ENCODE assay signal across 8 cellular contexts in genomic region chr3:197958848-197959247, GRCh38. TPM values are rescaled to one million over a fixed set of nuclear protein-coding genes. Genes with fewer than 3 reads are reported as not detected.
DNase-seq lines count a peak whose midpoint lies in the region; ATAC-seq, FAIRE-seq and TF ChIP-seq lines count a peak whose summit lies in the region.
"Not testable (repeated sequence)": the region's sequence is repeated elsewhere in the genome, so short reads cannot be mapped to it uniquely, and the experiment has no call there.

No MANE protein-coding gene starts in this region.

- intact Hi-C loops in CD4-positive, alpha-beta memory T cell (cut with micrococcal nuclease) = loop anchor here (10.0 kb wide), 1 partner anchor 404 kb away; the partner anchor contains the start of gene BDH1
- intact Hi-C loops in activated B cell treated with CpG ODN at 0.5 μM for 24 hours (cut with micrococcal nuclease); kidney (cut with DNase I); tibial artery (cut with DNase I; ENCODE audit: low total_unique reads): not testable (repeated sequence)

- H3K9me3 Mint-ChIP-seq in CD4-positive, alpha-beta memory T cell; activated B cell treated with CpG ODN at 0.5 μM for 24 hours; activated naive CD8-positive, alpha-beta T cell treated with anti-CD3 and anti-CD28 coated beads for 36 hours; osteocyte (ENCODE audit: unreplicated experiment): not testable (repeated sequence)

- H3K36me3 ChIP-seq in CD4-positive, alpha-beta memory T cell (ENCODE audit: insufficient read depth, low read length) = peaks cover 33% of the 10 kb centered on the region
- H3K36me3 ChIP-seq in Loucy (ENCODE audit: insufficient read depth, low read length) (peaks cover 31% of the 10 kb centered on the region; the same call in 1 of the 2 replicates), kidney (ENCODE audit: control insufficient read depth in 1 of 2, insufficient read depth in 2 of 2, low read length in 2 of 2) (peaks cover 16 to 29% of the 10 kb centered on the region in 2 donors), tibial artery (peaks cover 23 to 37% (median 28%) of the 10 kb centered on the region in 3 donors)
- peaks cover 31% of the 10 kb centered on the region for H3K36me3 ChIP-seq in effector memory CD4-positive, alpha-beta T cell (ENCODE audit: control insufficient read depth, insufficient read depth, low read length)

- not testable (repeated sequence) for H3F3A ChIP-seq in Loucy (ENCODE audit: low read depth)

- H3K36me3 Mint-ChIP-seq in CD4-positive, alpha-beta memory T cell = peaks cover 30 to 53% of the 10 kb centered on the region in 2 donors
- H3K36me3 Mint-ChIP-seq in activated B cell treated with CpG ODN at 0.5 μM for 24 hours (ENCODE audit: low read depth) (peaks cover 47% of the 10 kb centered on the region), osteocyte (ENCODE audit: unreplicated experiment) (peaks cover 26% of the 10 kb centered on the region)
- H3K36me3 Mint-ChIP-seq in activated naive CD8-positive, alpha-beta T cell treated with anti-CD3 and anti-CD28 coated beads for 36 hours = peaks cover 48% of the 10 kb centered on the region

- H3K9me2 ChIP-seq in Loucy (replicated peaks; ENCODE audit: low read depth, low read length) = not testable (repeated sequence)

- POLR2A ChIA-PET in CD4-positive, alpha-beta memory T cell (lab: Charles Lee; ENCODE audit: partially characterized antibody) = interaction anchor here (2.2 kb wide), 1 partner anchor 9 kb away, joined by 17 read pairs; the partner anchor contains the start of gene RPL35A
- POLR2A ChIA-PET in activated B cell treated with CpG ODN at 0.5 μM for 24 hours (lab: Charles Lee) = interaction anchor here (0.7 to 1.4 kb wide), 2 partner anchors 9 to 108 kb away, joined by 3 to 13 read pairs; partner anchors contain the start of gene RPL35A

- peak overlapping the region in 3 of 8 donors; percentile 30 to 36 (median 35) for H3K4me3 Mint-ChIP-seq in CD4-positive, alpha-beta memory T cell
- H3K4me3 Mint-ChIP-seq in activated B cell treated with CpG ODN at 0.5 μM for 24 hours; osteocyte (ENCODE audit: unreplicated experiment): not testable (repeated sequence)
- peak overlapping the region; percentile 94 for H3K4me3 Mint-ChIP-seq in activated naive CD8-positive, alpha-beta T cell treated with anti-CD3 and anti-CD28 coated beads for 36 hours

- H3K9me3 ChIP-seq in CD4-positive, alpha-beta memory T cell (ENCODE audit: control insufficient read depth in 1 of 2, low read length in 2 of 2); Loucy (ENCODE audit: insufficient read depth, low read depth, low read length); effector memory CD4-positive, alpha-beta T cell (ENCODE audit: control insufficient read depth, low read length); kidney (ENCODE audit: control insufficient read depth in 1 of 2, low read length in 2 of 2); tibial artery: not testable (repeated sequence)

- peaks cover 48% of the 10 kb centered on the region for H3K4me1 ChIP-seq in CD4-positive, alpha-beta memory T cell (ENCODE audit: insufficient read depth, low read length)
- H3K4me1 ChIP-seq in Loucy (ENCODE audit: insufficient read depth, low read length, poor library complexity, severe bottlenecking) = peaks cover 46% of the 10 kb centered on the region
- H3K4me1 ChIP-seq in effector memory CD4-positive, alpha-beta T cell (ENCODE audit: control insufficient read depth, insufficient read depth, low read length, poor library complexity, severe bottlenecking) = peaks cover 24% of the 10 kb centered on the region
- H3K4me1 ChIP-seq in kidney (ENCODE audit: control insufficient read depth in 1 of 2, insufficient read depth in 1 of 2, low read depth in 1 of 2, low read length in 2 of 2) = not testable (repeated sequence)
- peaks cover 0 to 24% (median 14%) of the 10 kb centered on the region in 4 donors for H3K4me1 ChIP-seq in tibial artery

- DNase-seq in CD4-positive, alpha-beta memory T cell; activated B cell treated with CpG ODN at 0.5 μM for 24 hours; activated naive CD8-positive, alpha-beta T cell treated with anti-CD3 and anti-CD28 coated beads for 36 hours; effector memory CD4-positive, alpha-beta T cell; osteocyte (ENCODE audit: extremely low spot score, unreplicated experiment); tibial artery: not testable (repeated sequence)
- peak; percentile 51 for DNase-seq in kidney

- ATAC-seq in activated B cell treated with CpG ODN at 0.5 μM for 24 hours (ENCODE audit: low read depth) = not testable (repeated sequence)

- H3K4me1 Mint-ChIP-seq in CD4-positive, alpha-beta memory T cell = peaks cover 29 to 62% (median 46%) of the 10 kb centered on the region in 4 donors
- H3K4me1 Mint-ChIP-seq in activated B cell treated with CpG ODN at 0.5 μM for 24 hours (peaks cover 36% of the 10 kb centered on the region), osteocyte (ENCODE audit: unreplicated experiment) (peaks cover 39% of the 10 kb centered on the region)
- H3K4me1 Mint-ChIP-seq in activated naive CD8-positive, alpha-beta T cell treated with anti-CD3 and anti-CD28 coated beads for 36 hours = peaks cover 73% of the 10 kb centered on the region

- FAIRE-seq in kidney (lab: Jason Lieb, UNC) = not testable (repeated sequence)

- H3K27ac ChIP-seq in CD4-positive, alpha-beta memory T cell (ENCODE audit: low read depth, low read length) = peak overlapping the region; percentile 78
- H3K27ac ChIP-seq in effector memory CD4-positive, alpha-beta T cell (ENCODE audit: insufficient read depth, low read length, poor library complexity, severe bottlenecking) = peak overlapping the region; percentile 60
- H3K27ac ChIP-seq in kidney (ENCODE audit: low read depth in 2 of 2, low read length in 2 of 2) = peak overlapping the region in 1 of 2 donors; percentile 64
- H3K27ac ChIP-seq in tibial artery = peak overlapping the region; percentile 66 to 73

- peak overlapping the region; percentile 69 for H3K9ac ChIP-seq in Loucy (ENCODE audit: low read depth, low read length, poor library complexity, severe bottlenecking)
- not testable (repeated sequence) for H3K9ac ChIP-seq in kidney (ENCODE audit: low read length in 2 of 2)

- peaks cover 18% of the 10 kb centered on the region for H3K79me2 ChIP-seq in Loucy (ENCODE audit: insufficient read depth, low read length)

- H3K27me3 ChIP-seq in CD4-positive, alpha-beta memory T cell (ENCODE audit: insufficient read depth, low read length); Loucy (ENCODE audit: insufficient read depth, low read length, poor library complexity, severe bottlenecking); effector memory CD4-positive, alpha-beta T cell (replicated peaks; ENCODE audit: control insufficient read depth, insufficient read depth, low read length, poor library complexity, severe bottlenecking); tibial artery: not testable (repeated sequence)

- peak overlapping the region in 5 of 7 donors; percentile 83 to 98 (median 95) for H3K27ac Mint-ChIP-seq in CD4-positive, alpha-beta memory T cell
- peak overlapping the region; percentile 24 for H3K27ac Mint-ChIP-seq in activated B cell treated with CpG ODN at 0.5 μM for 24 hours
- H3K27ac Mint-ChIP-seq in activated naive CD8-positive, alpha-beta T cell treated with anti-CD3 and anti-CD28 coated beads for 36 hours = peak overlapping the region; percentile 99
- peak overlapping the region; percentile 9 for H3K27ac Mint-ChIP-seq in osteocyte (ENCODE audit: unreplicated experiment)

- not testable (repeated sequence) for TF ChIP-seq CTCF in Loucy (conservative IDR thresholded peaks at IDR 0.05; ENCODE audit: low read length); activated B cell treated with CpG ODN at 0.5 μM for 24 hours (IDR thresholded peaks at IDR 0.05); kidney (IDR thresholded peaks at IDR 0.05; ENCODE audit: borderline replicate concordance, extremely low read depth, insufficient read depth); osteocyte (IDR thresholded peaks at IDR 0.05); tibial artery (IDR thresholded peaks at IDR 0.05)

- H3K27me3 Mint-ChIP-seq in CD4-positive, alpha-beta memory T cell; activated B cell treated with CpG ODN at 0.5 μM for 24 hours; activated naive CD8-positive, alpha-beta T cell treated with anti-CD3 and anti-CD28 coated beads for 36 hours; osteocyte (ENCODE audit: unreplicated experiment): not testable (repeated sequence)

- peak overlapping the region; percentile 86 for H3K4me2 ChIP-seq in Loucy (ENCODE audit: low read depth, low read length, poor library complexity, severe bottlenecking)

- H2AFZ ChIP-seq in Loucy (ENCODE audit: low read length) = not testable (repeated sequence)

- H4K20me1 ChIP-seq in Loucy (ENCODE audit: insufficient read depth, low read length, poor library complexity, severe bottlenecking) = peaks cover 19% of the 10 kb centered on the region

- H3K4me3 ChIP-seq in CD4-positive, alpha-beta memory T cell (ENCODE audit: low read length in 2 of 2); effector memory CD4-positive, alpha-beta T cell (ENCODE audit: insufficient read depth, low read depth, low read length, poor library complexity, severe bottlenecking); kidney (ENCODE audit: low read length in 2 of 2); tibial artery: not testable (repeated sequence)
- H3K4me3 ChIP-seq in Loucy (ENCODE audit: low read length, poor library complexity, severe bottlenecking) = peak overlapping the region; percentile 86

- CTCF ChIA-PET in CD4-positive, alpha-beta memory T cell (lab: Charles Lee; ENCODE audit: partially characterized antibody) = not testable (repeated sequence)
- CTCF ChIA-PET in activated B cell treated with CpG ODN at 0.5 μM for 24 hours (lab: Charles Lee) = interaction anchor here (0.8 kb wide), 1 partner anchor 122 kb away, joined by 3 read pairs; no protein-coding TSS in a partner anchor

RNA-seq across cellular contexts. Expression of gene LMLN, which starts 1.2 kb away (rescaled TPM):
- 1 to 10 TPM; 5.9 to 6.5 TPM for total RNA-seq in CD4-positive, alpha-beta memory T cell
- 1 to 10 TPM; 1.9 to 3.0 TPM for polyA plus RNA-seq in CD4-positive, alpha-beta memory T cell
- total RNA-seq in activated B cell treated with CpG ODN at 0.5 μM for 24 hours (2.9 and 4.1 TPM in 2 replicates), kidney (10.5 TPM), osteocyte (5.7 and 7.7 TPM in 2 replicates)
- 10 to 100 TPM in 1 of 2 experiments, 1 to 10 TPM in 1; 8.1 to 10.4 TPM for total RNA-seq in activated naive CD8-positive, alpha-beta T cell treated with anti-CD3 and anti-CD28 coated beads for 36 hours
- 1.6 TPM for polyA plus RNA-seq in kidney (ENCODE audit: insufficient read depth, low read depth, low replicate concordance)

RNA-seq across cellular contexts. Expression of gene RPL35A, which starts 8.9 kb away (rescaled TPM):
- 1,000 to 10,000 TPM; 1,716 to 1,772 TPM for total RNA-seq in CD4-positive, alpha-beta memory T cell
- 1,000 to 10,000 TPM; 1,277 to 2,056 TPM for polyA plus RNA-seq in CD4-positive, alpha-beta memory T cell
- 1,534 and 1,556 TPM in 2 replicates for total RNA-seq in activated B cell treated with CpG ODN at 0.5 μM for 24 hours
- 1,000 to 10,000 TPM; 1,619 to 1,626 TPM for total RNA-seq in activated naive CD8-positive, alpha-beta T cell treated with anti-CD3 and anti-CD28 coated beads for 36 hours
- total RNA-seq in kidney = 721 TPM
- 1,510 TPM for polyA plus RNA-seq in kidney (ENCODE audit: insufficient read depth, low read depth, low replicate concordance)
- 843 and 861 TPM in 2 replicates for total RNA-seq in osteocyte

Comparison
In these comparisons a context has a peak if more than half of its experiments do, and no peak if none do; other contexts are left out.
1. H3K27ac Mint-ChIP-seq: peak in every context shown above with its lines; median percentile 99 in activated naive CD8-positive, alpha-beta T cell treated with anti-CD3 and anti-CD28 coated beads for 36 hours; 95 in CD4-positive, alpha-beta memory T cell; 24 in activated B cell treated with CpG ODN at 0.5 μM for 24 hours; 9 in osteocyte.